Comparison of ENCODE assay signal across 1 cellular context in the genomic region with DNA sequence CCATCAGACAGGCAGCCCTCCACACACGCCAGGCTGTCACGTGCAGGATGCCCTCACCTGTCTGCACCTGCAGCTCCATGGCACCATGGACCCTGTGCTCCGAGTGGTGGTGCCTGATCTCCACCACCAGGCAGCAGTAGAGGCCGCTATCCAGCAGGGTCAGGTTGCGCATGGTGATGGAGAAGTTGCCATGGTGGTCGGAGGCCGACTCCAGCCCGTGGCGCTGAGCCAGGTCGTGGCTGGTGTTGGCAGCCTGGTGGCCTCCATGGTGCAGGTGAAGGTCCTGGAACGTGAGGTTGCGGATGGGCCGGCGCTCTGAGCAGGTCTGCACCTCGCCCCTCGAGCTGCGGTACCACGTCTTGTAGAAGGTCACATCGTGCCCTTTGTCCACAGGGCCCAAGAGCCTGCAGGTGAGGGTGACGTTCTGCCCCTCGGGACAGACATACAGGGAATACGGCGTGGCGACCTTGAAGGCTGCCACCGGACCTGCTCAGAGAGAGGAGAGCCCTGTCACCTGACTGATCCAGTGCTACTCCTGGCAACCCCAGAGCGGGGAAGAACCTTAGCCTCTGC.
TF ChIP-seq lines count a peak whose summit lies in the region.

No MANE protein-coding gene starts in this region.

TF ChIP-seq in HepG2, 621 proteins besides CTCF, POLR2A, EP300 and RAD21:
- peak; percentile 67 for TF ChIP-seq STAG1 (CRISPR knock-in tag; IDR thresholded peaks at IDR 0.05)
- no peak for TF ChIP-seq TGIF2 (CRISPR knock-in tag; IDR thresholded peaks at IDR 0.05)
